Comparison of ENCODE assay signal across 1 cellular context in the genomic region with DNA sequence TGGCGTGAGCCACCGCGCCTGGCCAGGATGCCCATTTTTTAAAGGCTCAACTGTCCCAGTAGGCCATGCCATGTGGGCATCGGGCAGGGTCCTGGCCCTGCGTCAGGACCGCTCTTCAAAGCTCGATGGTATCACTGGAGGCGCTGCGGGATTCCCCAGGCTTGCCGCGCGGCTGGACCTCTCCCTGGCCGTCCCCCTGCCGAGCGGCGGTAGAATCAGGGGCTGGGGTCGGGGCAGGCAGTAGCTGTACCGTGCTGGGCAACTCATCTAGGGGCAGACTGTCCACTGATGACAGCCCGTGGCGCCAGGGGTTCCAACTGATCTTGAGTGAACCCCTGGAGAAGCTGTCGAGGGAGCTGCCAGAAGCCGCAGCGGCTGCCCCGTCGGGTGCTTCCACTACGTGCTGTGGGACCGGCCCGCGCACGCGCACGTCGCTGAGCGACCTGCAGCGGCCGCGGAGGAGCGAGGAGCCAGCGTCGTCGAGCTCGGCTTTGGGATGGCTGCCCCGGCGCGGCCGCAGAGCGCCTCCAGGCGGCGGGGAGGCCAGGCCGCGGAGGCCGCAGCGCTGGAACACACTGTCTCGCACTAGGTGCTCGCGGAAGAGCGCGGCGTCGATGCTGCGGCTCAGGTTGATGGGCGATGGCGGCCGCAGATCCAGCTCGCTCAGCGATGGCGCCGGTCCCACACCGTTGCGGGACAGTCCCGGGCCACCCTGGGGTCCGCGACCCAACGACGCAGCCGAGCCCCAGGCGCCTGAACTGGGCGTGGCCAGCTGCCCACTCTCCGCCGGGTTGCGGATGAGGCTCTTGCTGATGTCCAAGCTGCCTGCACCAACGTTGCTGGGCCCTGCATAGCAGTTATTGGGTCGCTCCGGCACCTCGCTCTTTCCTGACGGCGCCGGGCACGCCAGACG.
A peak's percentile ranks its signal among the peaks of the same experiment; 100 is the strongest.
TF ChIP-seq lines count a peak whose summit lies in the region.

No MANE protein-coding gene starts in this region.

TF ChIP-seq in HepG2, 621 proteins besides CTCF, POLR2A, EP300 and RAD21 (continued from another document and continues in another):
- TF ChIP-seq, protein P1, sequence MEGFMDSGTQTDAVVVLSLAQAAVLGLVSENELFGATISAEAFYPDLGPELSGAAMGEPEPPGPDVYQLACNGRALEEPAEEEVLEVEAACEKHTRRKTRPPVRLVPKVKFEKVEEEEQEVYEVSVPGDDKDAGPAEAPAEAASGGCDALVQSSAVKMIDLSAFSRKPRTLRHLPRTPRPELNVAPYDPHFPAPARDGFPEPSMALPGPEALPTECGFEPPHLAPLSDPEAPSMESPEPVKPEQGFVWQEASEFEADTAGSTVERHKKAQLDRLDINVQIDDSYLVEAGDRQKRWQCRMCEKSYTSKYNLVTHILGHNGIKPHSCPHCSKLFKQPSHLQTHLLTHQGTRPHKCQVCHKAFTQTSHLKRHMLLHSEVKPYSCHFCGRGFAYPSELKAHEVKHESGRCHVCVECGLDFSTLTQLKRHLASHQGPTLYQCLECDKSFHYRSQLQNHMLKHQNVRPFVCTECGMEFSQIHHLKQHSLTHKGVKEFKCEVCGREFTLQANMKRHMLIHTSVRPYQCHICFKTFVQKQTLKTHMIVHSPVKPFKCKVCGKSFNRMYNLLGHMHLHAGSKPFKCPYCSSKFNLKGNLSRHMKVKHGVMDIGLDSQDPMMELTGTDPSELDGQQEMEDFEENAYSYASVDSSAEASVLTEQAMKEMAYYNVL (CRISPR knock-in tag; IDR thresholded peaks at IDR 0.05; ENCODE audit: borderline replicate concordance) = no peak; the same call in 1 of the 2 replicates
- TF ChIP-seq, protein P2, sequence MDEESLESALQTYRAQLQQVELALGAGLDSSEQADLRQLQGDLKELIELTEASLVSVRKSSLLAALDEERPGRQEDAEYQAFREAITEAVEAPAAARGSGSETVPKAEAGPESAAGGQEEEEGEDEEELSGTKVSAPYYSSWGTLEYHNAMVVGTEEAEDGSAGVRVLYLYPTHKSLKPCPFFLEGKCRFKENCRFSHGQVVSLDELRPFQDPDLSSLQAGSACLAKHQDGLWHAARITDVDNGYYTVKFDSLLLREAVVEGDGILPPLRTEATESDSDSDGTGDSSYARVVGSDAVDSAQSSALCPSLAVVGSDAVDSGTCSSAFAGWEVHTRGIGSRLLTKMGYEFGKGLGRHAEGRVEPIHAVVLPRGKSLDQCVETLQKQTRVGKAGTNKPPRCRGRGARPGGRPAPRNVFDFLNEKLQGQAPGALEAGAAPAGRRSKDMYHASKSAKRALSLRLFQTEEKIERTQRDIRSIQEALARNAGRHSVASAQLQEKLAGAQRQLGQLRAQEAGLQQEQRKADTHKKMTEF (CRISPR knock-in tag; IDR thresholded peaks at IDR 0.05) = peak; percentile 84
- peak; percentile 59; the same call in 1 of the 2 replicates for TF ChIP-seq ZSCAN21 (CRISPR knock-in tag; IDR thresholded peaks at IDR 0.05; ENCODE audit: borderline replicate concordance)
- TF ChIP-seq ZNF251 (CRISPR knock-in tag; IDR thresholded peaks at IDR 0.05) = no peak
- TF ChIP-seq ZNF629 (CRISPR knock-in tag; conservative IDR thresholded peaks at IDR 0.05) = peak; percentile 61; the same call in 1 of the 2 replicates
- TF ChIP-seq ZNF546 (CRISPR knock-in tag; conservative IDR thresholded peaks at IDR 0.05) = peak; percentile 36; the same call in 1 of the 2 replicates
- TF ChIP-seq NFATC3 (CRISPR knock-in tag; IDR thresholded peaks at IDR 0.05) = no peak
- TF ChIP-seq, protein P3, sequence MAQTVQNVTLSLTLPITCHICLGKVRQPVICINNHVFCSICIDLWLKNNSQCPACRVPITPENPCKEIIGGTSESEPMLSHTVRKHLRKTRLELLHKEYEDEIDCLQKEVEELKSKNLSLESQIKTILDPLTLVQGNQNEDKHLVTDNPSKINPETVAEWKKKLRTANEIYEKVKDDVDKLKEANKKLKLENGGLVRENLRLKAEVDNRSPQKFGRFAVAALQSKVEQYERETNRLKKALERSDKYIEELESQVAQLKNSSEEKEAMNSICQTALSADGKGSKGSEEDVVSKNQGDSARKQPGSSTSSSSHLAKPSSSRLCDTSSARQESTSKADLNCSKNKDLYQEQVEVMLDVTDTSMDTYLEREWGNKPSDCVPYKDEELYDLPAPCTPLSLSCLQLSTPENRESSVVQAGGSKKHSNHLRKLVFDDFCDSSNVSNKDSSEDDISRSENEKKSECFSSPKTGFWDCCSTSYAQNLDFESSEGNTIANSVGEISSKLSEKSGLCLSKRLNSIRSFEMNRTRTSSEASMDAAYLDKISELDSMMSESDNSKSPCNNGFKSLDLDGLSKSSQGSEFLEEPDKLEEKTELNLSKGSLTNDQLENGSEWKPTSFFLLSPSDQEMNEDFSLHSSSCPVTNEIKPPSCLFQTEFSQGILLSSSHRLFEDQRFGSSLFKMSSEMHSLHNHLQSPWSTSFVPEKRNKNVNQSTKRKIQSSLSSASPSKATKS (CRISPR knock-in tag; IDR thresholded peaks at IDR 0.05) = 0 out of 2 replicates have a peak, but pooled peaks have one; percentile 44
- peak; percentile 44; the same call in 1 of the 2 replicates for TF ChIP-seq SIN3A (IDR thresholded peaks at IDR 0.05; ENCODE audit: borderline replicate concordance, low read depth, low read length)
- TF ChIP-seq ZNF558 (CRISPR knock-in tag; IDR thresholded peaks at IDR 0.05; ENCODE audit: borderline replicate concordance) = peak; percentile 49; the same call in 1 of the 2 replicates
- TF ChIP-seq GTF3A (CRISPR knock-in tag; conservative IDR thresholded peaks at IDR 0.05) = peak; percentile 71
- TF ChIP-seq SP2 (CRISPR knock-in tag; IDR thresholded peaks at IDR 0.05) = peak; percentile 32
- peak; percentile 97 for TF ChIP-seq NCOA1 (CRISPR knock-in tag; IDR thresholded peaks at IDR 0.05)
- TF ChIP-seq ZNF614 (CRISPR knock-in tag; IDR thresholded peaks at IDR 0.05; ENCODE audit: borderline replicate concordance) = peak; percentile 71; the same call in 1 of the 2 replicates
- TF ChIP-seq ZNF331 (CRISPR knock-in tag; IDR thresholded peaks at IDR 0.05) = peak; percentile 81
- TF ChIP-seq, protein P4, sequence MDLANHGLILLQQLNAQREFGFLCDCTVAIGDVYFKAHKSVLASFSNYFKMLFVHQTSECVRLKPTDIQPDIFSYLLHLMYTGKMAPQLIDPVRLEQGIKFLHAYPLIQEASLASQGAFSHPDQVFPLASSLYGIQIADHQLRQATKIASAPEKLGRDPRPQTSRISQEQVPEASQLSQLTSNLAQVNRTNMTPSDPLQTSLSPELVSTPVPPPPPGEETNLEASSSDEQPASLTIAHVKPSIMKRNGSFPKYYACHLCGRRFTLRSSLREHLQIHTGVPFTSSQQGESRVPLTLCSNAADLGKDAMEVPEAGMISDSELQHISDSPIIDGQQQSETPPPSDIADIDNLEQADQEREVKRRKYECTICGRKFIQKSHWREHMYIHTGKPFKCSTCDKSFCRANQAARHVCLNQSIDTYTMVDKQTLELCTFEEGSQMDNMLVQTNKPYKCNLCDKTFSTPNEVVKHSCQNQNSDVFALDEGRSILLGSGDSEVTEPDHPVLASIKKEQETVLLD (CRISPR knock-in tag; IDR thresholded peaks at IDR 0.05; ENCODE audit: low read depth) = peak; percentile 46; the same call in 1 of the 2 replicates
- TF ChIP-seq ZNF333 (CRISPR knock-in tag; IDR thresholded peaks at IDR 0.05; ENCODE audit: borderline replicate concordance) = 0 out of 2 replicates have a peak, but pooled peaks have one; percentile 48
- TF ChIP-seq HNF4A (CRISPR knock-in tag; IDR thresholded peaks at IDR 0.05) = no peak; the same call in 1 of the 2 replicates
- peak; percentile 37; the same call in 1 of the 2 replicates for TF ChIP-seq ZNF143 (CRISPR knock-in tag; IDR thresholded peaks at IDR 0.05)
- no peak for TF ChIP-seq NKX3-1 (CRISPR knock-in tag; IDR thresholded peaks at IDR 0.05)
- TF ChIP-seq, protein P5, sequence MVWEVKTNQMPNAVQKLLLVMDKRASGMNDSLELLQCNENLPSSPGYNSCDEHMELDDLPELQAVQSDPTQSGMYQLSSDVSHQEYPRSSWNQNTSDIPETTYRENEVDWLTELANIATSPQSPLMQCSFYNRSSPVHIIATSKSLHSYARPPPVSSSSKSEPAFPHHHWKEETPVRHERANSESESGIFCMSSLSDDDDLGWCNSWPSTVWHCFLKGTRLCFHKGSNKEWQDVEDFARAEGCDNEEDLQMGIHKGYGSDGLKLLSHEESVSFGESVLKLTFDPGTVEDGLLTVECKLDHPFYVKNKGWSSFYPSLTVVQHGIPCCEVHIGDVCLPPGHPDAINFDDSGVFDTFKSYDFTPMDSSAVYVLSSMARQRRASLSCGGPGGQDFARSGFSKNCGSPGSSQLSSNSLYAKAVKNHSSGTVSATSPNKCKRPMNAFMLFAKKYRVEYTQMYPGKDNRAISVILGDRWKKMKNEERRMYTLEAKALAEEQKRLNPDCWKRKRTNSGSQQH (CRISPR knock-in tag; IDR thresholded peaks at IDR 0.05; ENCODE audit: low read depth) = peak; percentile 73; the same call in 1 of the 2 replicates
- TF ChIP-seq SALL2 (CRISPR knock-in tag; IDR thresholded peaks at IDR 0.05) = peak; percentile 88
- TF ChIP-seq, protein P6, sequence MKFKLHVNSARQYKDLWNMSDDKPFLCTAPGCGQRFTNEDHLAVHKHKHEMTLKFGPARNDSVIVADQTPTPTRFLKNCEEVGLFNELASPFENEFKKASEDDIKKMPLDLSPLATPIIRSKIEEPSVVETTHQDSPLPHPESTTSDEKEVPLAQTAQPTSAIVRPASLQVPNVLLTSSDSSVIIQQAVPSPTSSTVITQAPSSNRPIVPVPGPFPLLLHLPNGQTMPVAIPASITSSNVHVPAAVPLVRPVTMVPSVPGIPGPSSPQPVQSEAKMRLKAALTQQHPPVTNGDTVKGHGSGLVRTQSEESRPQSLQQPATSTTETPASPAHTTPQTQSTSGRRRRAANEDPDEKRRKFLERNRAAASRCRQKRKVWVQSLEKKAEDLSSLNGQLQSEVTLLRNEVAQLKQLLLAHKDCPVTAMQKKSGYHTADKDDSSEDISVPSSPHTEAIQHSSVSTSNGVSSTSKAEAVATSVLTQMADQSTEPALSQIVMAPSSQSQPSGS (CRISPR knock-in tag; IDR thresholded peaks at IDR 0.05) = peak; percentile 50; the same call in 1 of the 2 replicates
- TF ChIP-seq, protein P7, sequence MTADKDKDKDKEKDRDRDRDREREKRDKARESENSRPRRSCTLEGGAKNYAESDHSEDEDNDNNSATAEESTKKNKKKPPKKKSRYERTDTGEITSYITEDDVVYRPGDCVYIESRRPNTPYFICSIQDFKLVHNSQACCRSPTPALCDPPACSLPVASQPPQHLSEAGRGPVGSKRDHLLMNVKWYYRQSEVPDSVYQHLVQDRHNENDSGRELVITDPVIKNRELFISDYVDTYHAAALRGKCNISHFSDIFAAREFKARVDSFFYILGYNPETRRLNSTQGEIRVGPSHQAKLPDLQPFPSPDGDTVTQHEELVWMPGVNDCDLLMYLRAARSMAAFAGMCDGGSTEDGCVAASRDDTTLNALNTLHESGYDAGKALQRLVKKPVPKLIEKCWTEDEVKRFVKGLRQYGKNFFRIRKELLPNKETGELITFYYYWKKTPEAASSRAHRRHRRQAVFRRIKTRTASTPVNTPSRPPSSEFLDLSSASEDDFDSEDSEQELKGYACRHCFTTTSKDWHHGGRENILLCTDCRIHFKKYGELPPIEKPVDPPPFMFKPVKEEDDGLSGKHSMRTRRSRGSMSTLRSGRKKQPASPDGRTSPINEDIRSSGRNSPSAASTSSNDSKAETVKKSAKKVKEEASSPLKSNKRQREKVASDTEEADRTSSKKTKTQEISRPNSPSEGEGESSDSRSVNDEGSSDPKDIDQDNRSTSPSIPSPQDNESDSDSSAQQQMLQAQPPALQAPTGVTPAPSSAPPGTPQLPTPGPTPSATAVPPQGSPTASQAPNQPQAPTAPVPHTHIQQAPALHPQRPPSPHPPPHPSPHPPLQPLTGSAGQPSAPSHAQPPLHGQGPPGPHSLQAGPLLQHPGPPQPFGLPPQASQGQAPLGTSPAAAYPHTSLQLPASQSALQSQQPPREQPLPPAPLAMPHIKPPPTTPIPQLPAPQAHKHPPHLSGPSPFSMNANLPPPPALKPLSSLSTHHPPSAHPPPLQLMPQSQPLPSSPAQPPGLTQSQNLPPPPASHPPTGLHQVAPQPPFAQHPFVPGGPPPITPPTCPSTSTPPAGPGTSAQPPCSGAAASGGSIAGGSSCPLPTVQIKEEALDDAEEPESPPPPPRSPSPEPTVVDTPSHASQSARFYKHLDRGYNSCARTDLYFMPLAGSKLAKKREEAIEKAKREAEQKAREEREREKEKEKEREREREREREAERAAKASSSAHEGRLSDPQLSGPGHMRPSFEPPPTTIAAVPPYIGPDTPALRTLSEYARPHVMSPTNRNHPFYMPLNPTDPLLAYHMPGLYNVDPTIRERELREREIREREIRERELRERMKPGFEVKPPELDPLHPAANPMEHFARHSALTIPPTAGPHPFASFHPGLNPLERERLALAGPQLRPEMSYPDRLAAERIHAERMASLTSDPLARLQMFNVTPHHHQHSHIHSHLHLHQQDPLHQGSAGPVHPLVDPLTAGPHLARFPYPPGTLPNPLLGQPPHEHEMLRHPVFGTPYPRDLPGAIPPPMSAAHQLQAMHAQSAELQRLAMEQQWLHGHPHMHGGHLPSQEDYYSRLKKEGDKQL (CRISPR knock-in tag; IDR thresholded peaks at IDR 0.05; ENCODE audit: low read depth) = peak; percentile 63; the same call in 1 of the 2 replicates
- TF ChIP-seq ZNF337 (CRISPR knock-in tag; IDR thresholded peaks at IDR 0.05; ENCODE audit: borderline replicate concordance, low read depth) = no peak
- peak; percentile 55 for TF ChIP-seq MED8 (CRISPR knock-in tag; IDR thresholded peaks at IDR 0.05; ENCODE audit: insufficient replicate concordance)
- TF ChIP-seq ZNF121 (CRISPR knock-in tag; IDR thresholded peaks at IDR 0.05) = peak; percentile 85
- no peak for TF ChIP-seq XBP1 (CRISPR knock-in tag; IDR thresholded peaks at IDR 0.05)
- 0 out of 2 replicates have a peak, but pooled peaks have one; percentile 73 for TF ChIP-seq FLYWCH1 (CRISPR knock-in tag; IDR thresholded peaks at IDR 0.05)
- TF ChIP-seq ZNF232 (CRISPR knock-in tag; IDR thresholded peaks at IDR 0.05; ENCODE audit: borderline replicate concordance) = peak; percentile 65; the same call in 1 of the 2 replicates
- TF ChIP-seq ZBTB8A (CRISPR knock-in tag; IDR thresholded peaks at IDR 0.05; ENCODE audit: borderline replicate concordance, low read depth) = no peak
- TF ChIP-seq FOXK2 (IDR thresholded peaks at IDR 0.05) = no peak
- peak; percentile 26; the same call in 1 of the 2 replicates for TF ChIP-seq BRD4 (CRISPR knock-in tag; IDR thresholded peaks at IDR 0.05)
